2 cellular contexts compared by ENCODE assay signal in the genomic region with DNA sequence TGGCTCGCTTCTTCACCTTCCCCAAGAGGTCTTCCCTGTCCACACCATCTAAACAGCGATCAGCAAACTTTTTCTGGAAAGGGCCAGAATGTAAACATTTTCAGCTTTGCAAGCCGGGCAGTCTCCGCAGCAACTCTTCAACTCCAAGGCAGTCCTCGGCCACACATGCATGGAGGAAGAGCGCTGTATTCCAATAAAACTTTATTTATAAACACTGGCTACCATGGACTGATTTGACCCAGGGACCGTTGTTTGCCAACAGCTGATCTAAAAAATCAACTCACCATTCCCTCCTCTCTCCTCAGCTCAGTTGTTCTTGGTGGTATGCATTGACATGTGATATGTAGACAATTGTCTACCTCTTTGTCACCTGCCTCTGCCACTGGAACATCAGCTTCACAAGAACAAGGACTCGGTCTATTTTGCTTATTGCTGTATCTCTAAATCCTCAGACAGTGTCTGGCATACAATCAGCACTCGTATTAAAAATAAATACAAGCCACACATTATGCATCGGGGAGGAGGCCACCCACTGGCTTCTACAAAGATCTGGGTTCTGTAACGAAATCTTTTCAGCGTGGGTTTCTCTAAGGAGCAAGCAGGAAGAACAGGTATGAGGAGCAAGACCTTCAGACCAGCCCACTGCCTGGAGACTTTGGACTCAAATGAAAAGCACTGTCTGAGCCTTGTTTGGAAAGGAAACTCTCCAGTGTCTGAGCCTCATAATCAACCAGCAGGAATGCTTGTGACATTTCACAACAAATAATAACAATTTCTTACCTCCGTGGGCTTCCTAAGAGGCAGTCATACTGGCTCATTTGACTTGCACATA.
TF ChIP-seq lines count a peak whose summit lies in the region.

No MANE protein-coding gene starts in this region.

TF ChIP-seq in GM23338, 12 proteins besides CTCF, POLR2A, EP300 and RAD21 (continued from another document and continues in another):
- no peak for TF ChIP-seq CREB1 (CRISPR knock-in tag; IDR thresholded peaks at IDR 0.05; ENCODE audit: low read depth)
- TF ChIP-seq NANOG (IDR thresholded peaks at IDR 0.05; ENCODE audit: borderline replicate concordance) = no peak
- no peak for TF ChIP-seq ZNF462 (CRISPR knock-in tag; IDR thresholded peaks at IDR 0.05)
- TF ChIP-seq, protein P1, sequence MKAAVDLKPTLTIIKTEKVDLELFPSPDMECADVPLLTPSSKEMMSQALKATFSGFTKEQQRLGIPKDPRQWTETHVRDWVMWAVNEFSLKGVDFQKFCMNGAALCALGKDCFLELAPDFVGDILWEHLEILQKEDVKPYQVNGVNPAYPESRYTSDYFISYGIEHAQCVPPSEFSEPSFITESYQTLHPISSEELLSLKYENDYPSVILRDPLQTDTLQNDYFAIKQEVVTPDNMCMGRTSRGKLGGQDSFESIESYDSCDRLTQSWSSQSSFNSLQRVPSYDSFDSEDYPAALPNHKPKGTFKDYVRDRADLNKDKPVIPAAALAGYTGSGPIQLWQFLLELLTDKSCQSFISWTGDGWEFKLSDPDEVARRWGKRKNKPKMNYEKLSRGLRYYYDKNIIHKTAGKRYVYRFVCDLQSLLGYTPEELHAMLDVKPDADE (IDR thresholded peaks at IDR 0.05) = no peak
- TF ChIP-seq STAT1 (IDR thresholded peaks at IDR 0.05; ENCODE audit: unreplicated experiment) = no peak
- no peak for TF ChIP-seq POLR2AphosphoS5 (IDR thresholded peaks at IDR 0.05; ENCODE audit: low read depth)
- no peak for TF ChIP-seq EZH2 (IDR thresholded peaks at IDR 0.05; ENCODE audit: low read depth, unreplicated experiment)
- no peak for TF ChIP-seq JUNB (IDR thresholded peaks at IDR 0.05; ENCODE audit: unreplicated experiment)

TF ChIP-seq in GM12878, 131 proteins besides CTCF, POLR2A, EP300 and RAD21:
- TF ChIP-seq ZBTB40 (IDR thresholded peaks at IDR 0.05; ENCODE audit: borderline replicate concordance) (peak; percentile 49; the same call in 1 of the 2 replicates), SMC3 (IDR thresholded peaks at IDR 0.05; ENCODE audit: borderline replicate concordance, low read length) (no peak)
